Comparison of ENCODE assay signal across 7 cellular contexts in genomic region chr20:49134797-49135196, GRCh38. TPM values are rescaled to one million over a fixed set of nuclear protein-coding genes. Genes with fewer than 3 reads are reported as not detected.
A peak's percentile ranks its signal among the peaks of the same experiment; 100 is the strongest.
DNase-seq lines count a peak whose midpoint lies in the region; ATAC-seq and TF ChIP-seq lines count a peak whose summit lies in the region.
"Not testable (repeated sequence)": the region's sequence is repeated elsewhere in the genome, so short reads cannot be mapped to it uniquely, and the experiment has no call there.

No MANE protein-coding gene starts in this region.

- not testable (repeated sequence) for H3K9me3 Mint-ChIP-seq in CD4-positive, alpha-beta memory T cell; activated B cell treated with CpG ODN at 0.5 μM for 24 hours; activated T-cell treated with anti-CD3 and anti-CD28 coated beads, Interleukin-2, amount 50 U/mL, for 24 hours; activated naive CD4-positive, alpha-beta T cell treated with anti-CD3 and anti-CD28 coated beads, Interleukin-2, amount 10 ng/mL, durations not matched to agents 7 days and 5 days; MCF 10A (ENCODE audit: unreplicated experiment); naive thymus-derived CD8-positive, alpha-beta T cell

- H3K9me3 ChIP-seq in CD4-positive, alpha-beta memory T cell (ENCODE audit: control insufficient read depth in 1 of 2, low read length in 2 of 2); HEK293 (ENCODE audit: control insufficient read depth, insufficient read depth, low read depth, low read length): not testable (repeated sequence)

- not testable (repeated sequence) for H3K4me1 ChIP-seq in CD4-positive, alpha-beta memory T cell (ENCODE audit: insufficient read depth, low read length); HEK293 (ENCODE audit: control insufficient read depth, insufficient read depth, low read length)

- not testable (repeated sequence) for DNase-seq in CD4-positive, alpha-beta memory T cell; activated B cell treated with CpG ODN at 0.5 μM for 24 hours; activated T-cell treated with anti-CD3 and anti-CD28 coated beads, Interleukin-2, amount 50 U/mL, for 24 hours; activated naive CD4-positive, alpha-beta T cell treated with anti-CD3 and anti-CD28 coated beads, Interleukin-2, amount 10 ng/mL, durations not matched to agents 7 days and 5 days; MCF 10A (ENCODE audit: unreplicated experiment); naive thymus-derived CD8-positive, alpha-beta T cell

- not testable (repeated sequence) for TF ChIP-seq CTCF in HEK293 (tag by site-specific recombination; IDR thresholded peaks at IDR 0.05); activated B cell treated with CpG ODN at 0.5 μM for 24 hours (IDR thresholded peaks at IDR 0.05); MCF 10A (IDR thresholded peaks at IDR 0.05; ENCODE audit: unreplicated experiment)

- not testable (repeated sequence) for H3K4me3 Mint-ChIP-seq in CD4-positive, alpha-beta memory T cell; activated B cell treated with CpG ODN at 0.5 μM for 24 hours; activated T-cell treated with anti-CD3 and anti-CD28 coated beads, Interleukin-2, amount 50 U/mL, for 24 hours; activated naive CD4-positive, alpha-beta T cell treated with anti-CD3 and anti-CD28 coated beads, Interleukin-2, amount 10 ng/mL, durations not matched to agents 7 days and 5 days; MCF 10A (ENCODE audit: unreplicated experiment); naive thymus-derived CD8-positive, alpha-beta T cell

- H3K4me1 Mint-ChIP-seq in CD4-positive, alpha-beta memory T cell: peaks cover 6 to 16% (median 10%) of the 10 kb centered on the region in 4 donors
- H3K4me1 Mint-ChIP-seq in activated B cell treated with CpG ODN at 0.5 μM for 24 hours; activated T-cell treated with anti-CD3 and anti-CD28 coated beads, Interleukin-2, amount 50 U/mL, for 24 hours (ENCODE audit: low read depth); activated naive CD4-positive, alpha-beta T cell treated with anti-CD3 and anti-CD28 coated beads, Interleukin-2, amount 10 ng/mL, durations not matched to agents 7 days and 5 days; MCF 10A (ENCODE audit: insufficient read depth, unreplicated experiment): not testable (repeated sequence)
- H3K4me1 Mint-ChIP-seq in naive thymus-derived CD8-positive, alpha-beta T cell: peaks cover 6 to 17% (median 13%) of the 10 kb centered on the region in 4 donors

- intact Hi-C loops in CD4-positive, alpha-beta memory T cell (cut with micrococcal nuclease): not testable (repeated sequence)
- intact Hi-C loops in activated B cell treated with CpG ODN at 0.5 μM for 24 hours (cut with micrococcal nuclease) (loop anchor here (10.0 kb wide), 2 partner anchors 50 to 400 kb away; partner anchors contain the start of gene STAU1), MCF 10A (cut with micrococcal nuclease) (loop anchor here (5.0 kb wide), 1 partner anchor 188 kb away; no protein-coding TSS in a partner anchor)

- BruUV-seq in MCF 10A (replicated peaks; lab: Mats Ljungman, UMichigan): not testable (repeated sequence)

- POLR2A ChIA-PET in CD4-positive, alpha-beta memory T cell (lab: Charles Lee; ENCODE audit: partially characterized antibody): interaction anchor here (2.6 kb wide), 1 partner anchor 85 kb away, joined by 16 read pairs; the partner anchor contains the start of gene DDX27
- POLR2A ChIA-PET in HEK293 (lab: Yijun Ruan, JAX); activated B cell treated with CpG ODN at 0.5 μM for 24 hours (lab: Charles Lee); naive thymus-derived CD8-positive, alpha-beta T cell (lab: Charles Lee): not testable (repeated sequence)
- POLR2A ChIA-PET in MCF 10A (lab: Yijun Ruan, JAX): interaction anchor here (1.0 to 1.6 kb wide), 3 partner anchors 16 to 84 kb away, joined by 3 to 4 read pairs (median 4); no protein-coding TSS in a partner anchor

- peaks cover 21 to 52% of the 10 kb centered on the region in 2 donors for H3K36me3 Mint-ChIP-seq in CD4-positive, alpha-beta memory T cell
- H3K36me3 Mint-ChIP-seq in activated B cell treated with CpG ODN at 0.5 μM for 24 hours (ENCODE audit: low read depth) (peaks cover 74% of the 10 kb centered on the region), MCF 10A (ENCODE audit: insufficient read depth, unreplicated experiment) (peaks cover 47% of the 10 kb centered on the region)
- H3K36me3 Mint-ChIP-seq in activated T-cell treated with anti-CD3 and anti-CD28 coated beads, Interleukin-2, amount 50 U/mL, for 24 hours (ENCODE audit: low read depth): peaks cover 86% of the 10 kb centered on the region
- H3K36me3 Mint-ChIP-seq in activated naive CD4-positive, alpha-beta T cell treated with anti-CD3 and anti-CD28 coated beads, Interleukin-2, amount 10 ng/mL, durations not matched to agents 7 days and 5 days: peaks cover 38% of the 10 kb centered on the region
- H3K36me3 Mint-ChIP-seq in naive thymus-derived CD8-positive, alpha-beta T cell: peaks cover 0 to 74% (median 0%) of the 10 kb centered on the region in 3 donors

- H3K27me3 Mint-ChIP-seq in CD4-positive, alpha-beta memory T cell; activated B cell treated with CpG ODN at 0.5 μM for 24 hours; activated T-cell treated with anti-CD3 and anti-CD28 coated beads, Interleukin-2, amount 50 U/mL, for 24 hours; activated naive CD4-positive, alpha-beta T cell treated with anti-CD3 and anti-CD28 coated beads, Interleukin-2, amount 10 ng/mL, durations not matched to agents 7 days and 5 days; MCF 10A (ENCODE audit: insufficient read depth, unreplicated experiment); naive thymus-derived CD8-positive, alpha-beta T cell: not testable (repeated sequence)

- not testable (repeated sequence) for H3K27me3 ChIP-seq in CD4-positive, alpha-beta memory T cell (ENCODE audit: insufficient read depth, low read length)

- H3K27ac Mint-ChIP-seq in CD4-positive, alpha-beta memory T cell: peak overlapping the region in 4 of 7 donors; percentile 5 to 73 (median 46)
- H3K27ac Mint-ChIP-seq in activated B cell treated with CpG ODN at 0.5 μM for 24 hours: peak overlapping the region; percentile 19
- H3K27ac Mint-ChIP-seq in activated T-cell treated with anti-CD3 and anti-CD28 coated beads, Interleukin-2, amount 50 U/mL, for 24 hours: peak overlapping the region; percentile 22
- peak overlapping the region; percentile 15 for H3K27ac Mint-ChIP-seq in activated naive CD4-positive, alpha-beta T cell treated with anti-CD3 and anti-CD28 coated beads, Interleukin-2, amount 10 ng/mL, durations not matched to agents 7 days and 5 days
- peak overlapping the region; percentile 33 for H3K27ac Mint-ChIP-seq in MCF 10A (ENCODE audit: low read depth, unreplicated experiment)
- peak overlapping the region in 6 of 10 donors; percentile 38 to 77 (median 57) for H3K27ac Mint-ChIP-seq in naive thymus-derived CD8-positive, alpha-beta T cell

- ATAC-seq in activated B cell treated with CpG ODN at 0.5 μM for 24 hours (ENCODE audit: low read depth); naive thymus-derived CD8-positive, alpha-beta T cell: not testable (repeated sequence)

- not testable (repeated sequence) for H3K27ac ChIP-seq in CD4-positive, alpha-beta memory T cell (ENCODE audit: low read depth, low read length); HEK293 (ENCODE audit: extremely low read depth, low read depth, low read length)

- H3K4me3 ChIP-seq in CD4-positive, alpha-beta memory T cell (ENCODE audit: low read length in 2 of 2); HEK293 (ENCODE audit: low read depth, low read length): not testable (repeated sequence)

- peaks cover 22% of the 10 kb centered on the region for H3K36me3 ChIP-seq in CD4-positive, alpha-beta memory T cell (ENCODE audit: insufficient read depth, low read length)
- peaks cover 13 to 53% of the 10 kb centered on the region in 2 experiments; a peak in 2 of 3 replicates for H3K36me3 ChIP-seq in HEK293 (ENCODE audit: control insufficient read depth in 2 of 2, insufficient read depth in 1 of 2, low read length in 2 of 2)

- CTCF ChIA-PET in CD4-positive, alpha-beta memory T cell (lab: Charles Lee; ENCODE audit: partially characterized antibody): interaction anchor here (1.0 to 12.9 kb wide), 5 partner anchors 10 to 82 kb away, joined by 4 to 237 read pairs (median 11); partner anchors contain the start of gene DDX27
- CTCF ChIA-PET in HEK293 (lab: Yijun Ruan, JAX) (interaction anchor here (0.7 to 4.8 kb wide), 5 partner anchors 11 to 191 kb away, joined by 4 to 101 read pairs (median 4); partner anchors contain the start of gene DDX27), activated B cell treated with CpG ODN at 0.5 μM for 24 hours (lab: Charles Lee) (interaction anchor here (3.1 kb wide), 1 partner anchor 82 kb away, joined by 93 read pairs; the partner anchor contains the start of gene DDX27), MCF 10A (lab: Yijun Ruan, JAX) (interaction anchor here (1.3 to 8.4 kb wide), 4 partner anchors 9 to 82 kb away, joined by 3 to 173 read pairs (median 12); partner anchors contain the start of gene DDX27)
- CTCF ChIA-PET in activated naive CD4-positive, alpha-beta T cell treated with anti-CD3 and anti-CD28 coated beads, Interleukin-2, amount 10 ng/mL, durations not matched to agents 7 days and 5 days (lab: Charles Lee): interaction anchor here (2.8 to 3.0 kb wide), 2 partner anchors 82 kb away, joined by 15 to 85 read pairs; partner anchors contain the start of gene DDX27

RNA-seq across cellular contexts. Expression of gene STAU1, which starts 53.3 kb away (rescaled TPM):
- 10 to 100 TPM; 49.4 to 49.9 TPM for total RNA-seq in CD4-positive, alpha-beta memory T cell
- 10 to 100 TPM; 23.2 to 48.7 TPM for polyA plus RNA-seq in CD4-positive, alpha-beta memory T cell
- total RNA-seq in activated B cell treated with CpG ODN at 0.5 μM for 24 hours (39.3 and 40.3 TPM in 2 replicates), MCF 10A (2022) (109 and 110 TPM in 2 replicates)
- total RNA-seq in naive thymus-derived CD8-positive, alpha-beta T cell: 10 to 100 TPM; 43.8 to 45.3 TPM
- 10 to 100 TPM; 28.5 to 34.7 (median 30.2) TPM for polyA plus RNA-seq in naive thymus-derived CD8-positive, alpha-beta T cell
